11 cellular contexts compared by ENCODE assay signal in genomic region chr17:79664925-79665738, GRCh38. TPM values are rescaled to one million over a fixed set of nuclear protein-coding genes. Genes with fewer than 3 reads are reported as not detected.
A peak's percentile ranks its signal among the peaks of the same experiment; 100 is the strongest.
DNase-seq lines count a peak whose midpoint lies in the region; ATAC-seq and TF ChIP-seq lines count a peak whose summit lies in the region.
"Had no signal": no experiment of that assay in that cellular context is flagged by ENCODE, and none has a peak within 500 bp of the region (broad histone marks: within the 10 kb centered on the region; RNA-seq: fewer than 3 reads in every experiment).

No MANE protein-coding gene starts in this region.

- H3K27ac Mint-ChIP-seq in progenitor cell of endocrine pancreas, result peak overlapping the region; percentile 87

- H3K27me3 Mint-ChIP-seq in progenitor cell of endocrine pancreas, result peaks cover 10% of the 10 kb centered on the region

- peak overlapping the region; percentile 58 for H3K4me3 Mint-ChIP-seq in progenitor cell of endocrine pancreas (ENCODE audit: low read depth)
- H3K4me3 Mint-ChIP-seq: neural crest cell had no signal

- no peaks in the 10 kb centered on the region for H3K36me3 Mint-ChIP-seq in progenitor cell of endocrine pancreas (ENCODE audit: insufficient read depth)

- no peak for TF ChIP-seq CTCF in progenitor cell of endocrine pancreas (IDR thresholded peaks at IDR 0.05; ENCODE audit: unreplicated experiment)

- ATAC-seq in GM19351 (IDR thresholded peaks at IDR 0.05; ENCODE audit: unreplicated experiment) (no peak), GM21360 (IDR thresholded peaks at IDR 0.05; ENCODE audit: unreplicated experiment) (no peak), GM21528 (IDR thresholded peaks at IDR 0.05; ENCODE audit: low FRiP score, unreplicated experiment) (no peak)

- H3K9me3 Mint-ChIP-seq in progenitor cell of endocrine pancreas (ENCODE audit: low read depth), result peaks cover 3% of the 10 kb centered on the region

- H3K4me1 Mint-ChIP-seq in progenitor cell of endocrine pancreas (ENCODE audit: low read depth), result peaks cover 22% of the 10 kb centered on the region
- H3K4me1 Mint-ChIP-seq: neural crest cell had no signal

- in situ Hi-C loops in SK-MEL-5 (cut with HindIII; ENCODE audit: low pct_unique_long_range_greater_than_20kb, low sequenced_read_pairs), result loop anchor here (25.0 kb wide), 2 partner anchors 103 to 478 kb away; no protein-coding TSS in a partner anchor

- DNase-seq in H4 (ENCODE audit: low spot score), result peak; percentile 37
- DNase-seq in SK-MEL-5 (ENCODE audit: low read depth, low spot score), result peak; percentile 72
- DNase-seq in globus pallidus (ENCODE audit: low spot score), result peak; percentile 5
- peak; percentile 7 for DNase-seq in progenitor cell of endocrine pancreas (ENCODE audit: low spot score, unreplicated experiment)
- DNase-seq in occipital lobe (lab: John Stamatoyannopoulos, UW), result no peak
- DNase-seq: brain microvascular endothelial cell had no signal

RNA-seq across cellular contexts. Expression of gene RBFOX3, which starts 54.3 kb away (rescaled TPM):
- total RNA-seq in H4 (2014; rRNA removed; shearing (Covaris generic)), result 0.10 TPM in 1 of 2 replicates, not detected in the other
- not detected in 2 replicates for total RNA-seq in SK-MEL-5 (2014; rRNA removed; shearing (Covaris generic))
- not detected in 2 replicates for polyA plus RNA-seq in SK-MEL-5 (2015; cell fraction: cytosol; rRNA removed)
- not detected in 2 replicates for polyA plus RNA-seq in SK-MEL-5 (2015; cell fraction: nucleus; rRNA removed)
- total RNA-seq in progenitor cell of endocrine pancreas (0.62 and 1.0 TPM in 2 replicates), occipital lobe (7.8 TPM)
- total RNA-seq: T-helper 2 cell treated with Interferon-gamma antibody and Interleukin-4, amounts not matched to agents 100 ng/mL and 5 ng/mL, for 36 hours had no signal
